10 cellular contexts compared by ENCODE assay signal in the genomic region with DNA sequence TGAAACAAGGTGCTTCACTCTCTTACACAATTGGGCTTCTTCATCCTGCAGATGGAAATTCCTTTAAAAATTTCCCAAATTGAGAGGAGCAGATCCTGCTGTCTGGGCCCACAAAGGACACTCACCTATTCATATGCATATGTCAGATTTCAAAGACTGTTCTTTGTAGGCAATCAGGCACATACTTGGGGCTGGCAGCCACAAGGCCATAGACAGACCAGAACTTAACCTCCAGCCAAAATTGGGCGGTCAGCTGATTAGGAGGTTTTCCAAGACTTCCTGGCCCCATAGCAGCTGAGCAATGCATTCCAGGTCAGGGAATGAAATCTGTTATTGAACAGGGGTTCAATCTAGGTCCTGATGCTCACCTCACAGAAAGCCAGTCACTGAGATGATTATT.
"Had no signal": no experiment of that assay in that cellular context is flagged by ENCODE, and none has a peak within 500 bp of the region (broad histone marks: within the 10 kb centered on the region; RNA-seq: fewer than 3 reads in every experiment).

No MANE protein-coding gene starts in this region.

- H3K4me1 Mint-ChIP-seq: activated naive CD8-positive, alpha-beta T cell treated with anti-CD3 and anti-CD28 coated beads, Interleukin-2, amount 50 U/mL, for 24 hours; central memory CD8-positive, alpha-beta T cell had no signal

- H3K27ac Mint-ChIP-seq: activated CD8-positive, alpha-beta T cell treated with anti-CD3 and anti-CD28 coated beads, Interleukin-2, amount 10 ng/mL, durations not matched to agents 7 days and 5 days; activated naive CD8-positive, alpha-beta T cell treated with anti-CD3 and anti-CD28 coated beads, Interleukin-2, amount 50 U/mL, for 24 hours had no signal

- H3K4me3 Mint-ChIP-seq: activated CD8-positive, alpha-beta T cell treated with anti-CD3 and anti-CD28 coated beads, Interleukin-2, amount 10 ng/mL, durations not matched to agents 7 days and 5 days; activated naive CD8-positive, alpha-beta T cell treated with anti-CD3 and anti-CD28 coated beads, Interleukin-2, amount 50 U/mL, for 24 hours; central memory CD8-positive, alpha-beta T cell had no signal

- H3K9me3 Mint-ChIP-seq: activated naive CD8-positive, alpha-beta T cell treated with anti-CD3 and anti-CD28 coated beads, Interleukin-2, amount 50 U/mL, for 24 hours; central memory CD8-positive, alpha-beta T cell had no signal

- DNase-seq: activated CD8-positive, alpha-beta T cell treated with anti-CD3 and anti-CD28 coated beads, Interleukin-2, amount 10 ng/mL, durations not matched to agents 7 days and 5 days; activated naive CD4-positive, alpha-beta T cell treated with Interleukin-2 at 50 U/mL for 16 hours; activated naive CD8-positive, alpha-beta T cell treated with anti-CD3 and anti-CD28 coated beads, Interleukin-2, amount 50 U/mL, for 24 hours; body of pancreas; dermis blood vessel endothelial cell; pancreas; small intestine; T-helper 9 cell; transverse colon had no signal

- H3K4me1 ChIP-seq: body of pancreas, pancreas, transverse colon had no signal

- H3K36me3 ChIP-seq: pancreas, transverse colon had no signal

- H3K27me3 Mint-ChIP-seq: activated naive CD8-positive, alpha-beta T cell treated with anti-CD3 and anti-CD28 coated beads, Interleukin-2, amount 50 U/mL, for 24 hours; central memory CD8-positive, alpha-beta T cell had no signal

- H3K27me3 ChIP-seq: body of pancreas, pancreas, transverse colon had no signal

- H3K27ac ChIP-seq: body of pancreas, pancreas, transverse colon had no signal

- H3K9me3 ChIP-seq: body of pancreas, pancreas, transverse colon had no signal

- H3K4me3 ChIP-seq: body of pancreas, pancreas, transverse colon had no signal
